Comparison of ENCODE assay signal across 12 cellular contexts in the genomic region with DNA sequence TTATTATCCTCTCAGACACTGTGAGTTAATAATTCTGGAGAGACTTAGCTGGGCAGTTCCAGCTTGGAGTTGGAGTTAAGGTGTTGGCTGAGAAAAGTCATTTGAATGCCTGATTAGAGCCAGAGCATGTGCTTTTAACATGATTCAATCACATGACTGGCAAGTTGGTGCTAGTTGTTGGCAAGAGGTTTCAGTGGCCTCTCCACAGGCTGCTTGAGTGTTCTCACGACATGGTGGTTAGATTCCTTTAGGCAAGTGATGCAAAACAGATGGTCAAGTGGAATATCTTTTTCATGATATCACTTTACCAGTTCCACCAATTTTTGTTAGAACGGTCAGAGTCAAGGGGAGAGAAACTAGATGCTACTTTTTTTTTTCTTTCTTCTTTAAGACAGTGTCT.
DNase-seq lines count a peak whose midpoint lies in the region; ATAC-seq, FAIRE-seq and TF ChIP-seq lines count a peak whose summit lies in the region.
"Had no signal": no experiment of that assay in that cellular context is flagged by ENCODE, and none has a peak within 500 bp of the region (broad histone marks: within the 10 kb centered on the region; RNA-seq: fewer than 3 reads in every experiment).

No MANE protein-coding gene starts in this region.

- H3K9ac ChIP-seq in GM23248: peak overlapping the region; percentile 60; the same call in 1 of the 2 replicates

- peaks cover 24% of the 10 kb centered on the region for H3K4me1 Mint-ChIP-seq in nephron progenitor cell

- H3K36me3 ChIP-seq in GM23248 (ENCODE audit: low read depth) (no peaks in the 10 kb centered on the region), RWPE2 (ENCODE audit: low read depth) (no peaks in the 10 kb centered on the region), sigmoid colon (no peaks in the 10 kb centered on the region), small intestine (ENCODE audit: control insufficient read depth in 2 of 2, insufficient read depth in 2 of 2, low read length in 2 of 2) (no peaks in the 10 kb centered on the region)

- H3K4me1 ChIP-seq in GM23248 (ENCODE audit: insufficient read depth) (peaks cover 43% of the 10 kb centered on the region), RWPE2 (ENCODE audit: insufficient read depth, poor library complexity, severe bottlenecking) (peaks cover 29% of the 10 kb centered on the region), sigmoid colon (peaks cover 0 to 48% (median 28%) of the 10 kb centered on the region in 4 donors), small intestine (ENCODE audit: control insufficient read depth in 2 of 2, insufficient read depth in 1 of 2, low read depth in 1 of 2, low read length in 1 of 2) (no peaks in the 10 kb centered on the region)

- in situ Hi-C loops in GM23248 (cut with MboI): no loop called here

- H3K4me2 ChIP-seq in GM23248 (ENCODE audit: unreplicated experiment): no peak overlapping the region

- no peaks in the 10 kb centered on the region for H3K9me2 ChIP-seq in GM23248 (ENCODE audit: insufficient read depth)

- FAIRE-seq in small intestine (lab: Jason Lieb, UNC): no peak
- FAIRE-seq: kidney had no signal

- H3F3A ChIP-seq in GM23248 (ENCODE audit: insufficient read depth): peaks cover 53% of the 10 kb centered on the region

- no peak overlapping the region for H3K27ac Mint-ChIP-seq in nephron progenitor cell
- H3K27ac Mint-ChIP-seq: nephron had no signal

- H3K4me3 ChIP-seq in GM23248 (no peak overlapping the region), RWPE2 (ENCODE audit: severe bottlenecking) (no peak overlapping the region), sigmoid colon (no peak overlapping the region), small intestine (ENCODE audit: low read depth in 1 of 2, low read length in 2 of 2) (no peak overlapping the region)

- peaks cover 6% of the 10 kb centered on the region for H3K27me3 Mint-ChIP-seq in nephron progenitor cell (ENCODE audit: low read depth, poor library complexity)

- no peaks in the 10 kb centered on the region for H3K79me2 ChIP-seq in GM23248 (ENCODE audit: insufficient read depth)

- no peak overlapping the region for H2AFZ ChIP-seq in GM23248

- TF ChIP-seq EP300 in sigmoid colon (IDR thresholded peaks at IDR 0.05): no peak

- H3K4me3 Mint-ChIP-seq in nephron progenitor cell: no peak overlapping the region
- H3K4me3 Mint-ChIP-seq: nephron had no signal

- WGBS in GM23248 (ENCODE audit: low coverage in 1 of 2, low lambda C conversion rate in 2 of 2, missing lambda C conversion rate in 2 of 2), 2 experiments: 3% methylated on average over 2 of the region's 2 CpGs
- 84 to 90% methylated on average over 2 of the region's 2 CpGs for WGBS in sigmoid colon, 2 donors
- 70 to 79% (median 74%) methylated on average over 2 of the region's 2 CpGs for WGBS in small intestine, 3 donors

- no peaks in the 10 kb centered on the region for H4K20me1 ChIP-seq in GM23248 (ENCODE audit: insufficient read depth)

- TF ChIP-seq CTCF in RWPE2 (IDR thresholded peaks at IDR 0.05; ENCODE audit: poor library complexity, severe bottlenecking) (no peak), sigmoid colon (IDR thresholded peaks at IDR 0.05) (no peak), nephron progenitor cell (IDR thresholded peaks at IDR 0.05) (no peak)

- H3K27ac ChIP-seq in GM23248 (peak overlapping the region; percentile 92), RWPE2 (ENCODE audit: poor library complexity, severe bottlenecking) (peak overlapping the region; percentile 84), sigmoid colon (peak overlapping the region in 3 of 4 donors; percentile 68 to 82 (median 77)), small intestine (ENCODE audit: low read depth in 1 of 2, low read length in 1 of 2) (no peak overlapping the region)

- H3K27me3 ChIP-seq in GM23248 (replicated peaks; ENCODE audit: insufficient read depth): no peaks in the 10 kb centered on the region
- no peaks in the 10 kb centered on the region for H3K27me3 ChIP-seq in RWPE2 (ENCODE audit: insufficient read depth, poor library complexity, severe bottlenecking)
- no peaks in the 10 kb centered on the region for H3K27me3 ChIP-seq in sigmoid colon
- no peaks in the 10 kb centered on the region for H3K27me3 ChIP-seq in small intestine (ENCODE audit: control insufficient read depth in 2 of 2, insufficient read depth in 2 of 2, low read length in 2 of 2)

- peaks cover 34% of the 10 kb centered on the region for H3K9me3 Mint-ChIP-seq in nephron progenitor cell

- H3K36me3 Mint-ChIP-seq in nephron progenitor cell (ENCODE audit: low read depth): no peaks in the 10 kb centered on the region

- intact Hi-C loops in sigmoid colon (cut with DNase I): no loop called here

- no peaks in the 10 kb centered on the region for H3K9me3 ChIP-seq in GM23248 (ENCODE audit: low read depth)
- no peaks in the 10 kb centered on the region for H3K9me3 ChIP-seq in RWPE2 (ENCODE audit: severe bottlenecking)
- no peaks in the 10 kb centered on the region for H3K9me3 ChIP-seq in sigmoid colon
- no peaks in the 10 kb centered on the region for H3K9me3 ChIP-seq in small intestine (ENCODE audit: control insufficient read depth, low read depth)

- TF ChIP-seq POLR2A in sigmoid colon (IDR thresholded peaks at IDR 0.05): no peak

- DNase-seq in GM23248 (peak; percentile 98), RWPE2 (ENCODE audit: low spot score) (no peak), fibroblast of gingiva (ENCODE audit: low read depth) (peak; percentile 98), sigmoid colon (no peak), nephron progenitor cell (no peak), small intestine (no peak)
- DNase-seq: kidney; NCI-H2081 treated with DMSO at 0.1 percent for 48 hours; RPMI8226; stimulated activated CD4-positive, alpha-beta T cell treated with anti-CD3 and anti-CD28 coated beads, Interleukin-12 subunit alpha, Interleukin-12 subunit beta, amount 100 ng/mL, for 4 hours had no signal

- ATAC-seq in RWPE2 (ENCODE audit: low read depth) (peak; percentile 20; the same call in 1 of the 3 replicates), HG02759 (IDR thresholded peaks at IDR 0.05; ENCODE audit: unreplicated experiment) (no peak)

Comparison
In these comparisons a context has a peak if more than half of its experiments do, and no peak if none do; other contexts are left out.
1. DNase-seq: peak in GM23248 (single experiment) and fibroblast of gingiva (single experiment); none in RWPE2 (single experiment), sigmoid colon (single experiment), nephron progenitor cell (single experiment) and small intestine (single experiment).
2. H3K27ac ChIP-seq: peak in GM23248 (single experiment), RWPE2 (single experiment) and sigmoid colon (3 of 4); none in small intestine (0 of 2).